11 cellular contexts compared by ENCODE assay signal in genomic region chr11:45896392-45897068, GRCh38. TPM values are rescaled to one million over a fixed set of nuclear protein-coding genes. Genes with fewer than 3 reads are reported as not detected.
A peak's percentile ranks its signal among the peaks of the same experiment; 100 is the strongest.
DNase-seq lines count a peak whose midpoint lies in the region; ATAC-seq and TF ChIP-seq lines count a peak whose summit lies in the region.
"Had no signal": no experiment of that assay in that cellular context is flagged by ENCODE, and none has a peak within 500 bp of the region (broad histone marks: within the 10 kb centered on the region; RNA-seq: fewer than 3 reads in every experiment).

No MANE protein-coding gene starts in this region.

- no peaks in the 10 kb centered on the region for H3K36me3 ChIP-seq in DND-41 (ENCODE audit: insufficient read depth, low read length)
- H3K36me3 ChIP-seq in SK-N-SH (replicated peaks in 1 of 2; ENCODE audit: control insufficient read depth in 1 of 2, insufficient read depth in 2 of 2, low read length in 1 of 2), result no peaks in the 10 kb centered on the region
- H3K36me3 ChIP-seq: lower lobe of right lung had no signal

- no peak overlapping the region for H3K9ac ChIP-seq in DND-41 (ENCODE audit: low read depth, low read length)
- no peak overlapping the region for H3K9ac ChIP-seq in SK-N-SH

- 0 out of 2 replicates have a peak, but pooled peaks have one; percentile 6 for TF ChIP-seq RAD21 in SK-N-SH (IDR thresholded peaks at IDR 0.05; ENCODE audit: low read length)

- ATAC-seq in DND-41 (ENCODE audit: insufficient read depth, low read depth), result 0 out of 3 replicates have a peak, but pooled peaks have one; percentile 4
- no peak for ATAC-seq in GM21619 (IDR thresholded peaks at IDR 0.05; ENCODE audit: unreplicated experiment)
- no peak for ATAC-seq in activated T-helper 17 cell treated with anti-CD3 and anti-CD28 coated beads, Interleukin-2, amount 50 U/mL, for 72 hours (replicated peaks)
- ATAC-seq: lower lobe of right lung had no signal

- peaks cover 9% of the 10 kb centered on the region for H3K27me3 Mint-ChIP-seq in nephron (ENCODE audit: low read depth)
- peaks cover 24% of the 10 kb centered on the region for H3K27me3 Mint-ChIP-seq in activated T-helper 17 cell treated with anti-CD3 and anti-CD28 coated beads, Interleukin-2, amount 50 U/mL, for 72 hours

- peaks cover 5% of the 10 kb centered on the region; the same call in 1 of the 2 replicates for H4K20me1 ChIP-seq in DND-41 (ENCODE audit: insufficient read depth, low read length)
- H4K20me1 ChIP-seq in SK-N-SH (ENCODE audit: insufficient read depth), result peaks cover 8% of the 10 kb centered on the region; the same call in 1 of the 2 replicates

- H3F3A ChIP-seq in SK-N-SH (replicated peaks; ENCODE audit: insufficient read depth), result no peaks in the 10 kb centered on the region

- H3K27me3 ChIP-seq in DND-41 (ENCODE audit: insufficient read depth, low read length, poor library complexity) (no peaks in the 10 kb centered on the region), SK-N-SH (ENCODE audit: insufficient read depth) (no peaks in the 10 kb centered on the region)

- peak overlapping the region in 2 of 3 experiments; percentile 30 to 50 for H3K4me3 Mint-ChIP-seq in nephron
- no peak overlapping the region for H3K4me3 Mint-ChIP-seq in activated T-helper 17 cell treated with anti-CD3 and anti-CD28 coated beads, Interleukin-2, amount 50 U/mL, for 72 hours
- H3K4me3 Mint-ChIP-seq: CD8-positive, alpha-beta memory T cell had no signal

- no peak for TF ChIP-seq EP300 in SK-N-SH (IDR thresholded peaks at IDR 0.05; ENCODE audit: borderline replicate concordance in 1 of 2, low read depth in 1 of 2, low read length in 1 of 2)

- H3K9me3 ChIP-seq in DND-41 (ENCODE audit: insufficient read depth, low read length, severe bottlenecking), result no peaks in the 10 kb centered on the region
- no peaks in the 10 kb centered on the region for H3K9me3 ChIP-seq in SK-N-SH
- H3K9me3 ChIP-seq: lower lobe of right lung had no signal

- no peaks in the 10 kb centered on the region for H3K36me3 Mint-ChIP-seq in nephron (ENCODE audit: low read depth)
- H3K36me3 Mint-ChIP-seq in activated T-helper 17 cell treated with anti-CD3 and anti-CD28 coated beads, Interleukin-2, amount 50 U/mL, for 72 hours (ENCODE audit: low read depth), result no peaks in the 10 kb centered on the region

- no peak overlapping the region for H2AFZ ChIP-seq in DND-41 (ENCODE audit: low read depth, low read length)
- no peak overlapping the region for H2AFZ ChIP-seq in SK-N-SH (ENCODE audit: low read depth)

- no peaks in the 10 kb centered on the region for H3K9me2 ChIP-seq in SK-N-SH

- H3K27ac ChIP-seq in DND-41 (ENCODE audit: low read length), result no peak overlapping the region
- H3K27ac ChIP-seq in SK-N-SH (ENCODE audit: low read depth in 2 of 2, low read length in 1 of 2), result peak overlapping the region in 1 of 2 experiments; percentile 50; a peak in 2 of 4 replicates
- H3K27ac ChIP-seq: lower lobe of right lung had no signal

- WGBS in SK-N-SH (ENCODE audit: low lambda C conversion rate), result 44% methylated on average over 5 of the region's 22 CpGs

- H3K79me2 ChIP-seq in DND-41 (ENCODE audit: insufficient read depth, low read length), result no peaks in the 10 kb centered on the region
- no peaks in the 10 kb centered on the region for H3K79me2 ChIP-seq in SK-N-SH (ENCODE audit: insufficient read depth)

- DNase-seq in DND-41, result no peak
- peak; percentile 59 for DNase-seq in NCI-H2029 treated with DMSO at 0.1 percent for 48 hours (lab: John Stamatoyannopoulos, UW)
- DNase-seq in SK-N-SH, result peak; percentile 73
- DNase-seq in mucosa of gallbladder (ENCODE audit: low spot score), result no peak
- no peak for DNase-seq in medulla oblongata (ENCODE audit: extremely low spot score)
- DNase-seq: CD8-positive, alpha-beta memory T cell; lower lobe of right lung; SW 1271 had no signal

- peaks cover 33% of the 10 kb centered on the region for H3K4me1 Mint-ChIP-seq in nephron
- H3K4me1 Mint-ChIP-seq in activated T-helper 17 cell treated with anti-CD3 and anti-CD28 coated beads, Interleukin-2, amount 50 U/mL, for 72 hours, result no peaks in the 10 kb centered on the region

- no peak for TF ChIP-seq CTCF in DND-41 (IDR thresholded peaks at IDR 0.05; ENCODE audit: borderline replicate concordance, extremely low read depth, low read length, poor library complexity, severe bottlenecking)
- no peak for TF ChIP-seq CTCF in SK-N-SH (IDR thresholded peaks at IDR 0.05)
- TF ChIP-seq CTCF in nephron (IDR thresholded peaks at IDR 0.05; ENCODE audit: unreplicated experiment in 3 of 3), result no peak

- H3K4me3 ChIP-seq in DND-41 (ENCODE audit: low read depth in 1 of 2, low read length in 2 of 2), result no peak overlapping the region
- H3K4me3 ChIP-seq in SK-N-SH (ENCODE audit: low read depth in 2 of 2, low read length in 1 of 2), result no peak overlapping the region
- H3K4me3 ChIP-seq: lower lobe of right lung had no signal

- no peaks in the 10 kb centered on the region for H3K9me3 Mint-ChIP-seq in nephron
- no peaks in the 10 kb centered on the region for H3K9me3 Mint-ChIP-seq in activated T-helper 17 cell treated with anti-CD3 and anti-CD28 coated beads, Interleukin-2, amount 50 U/mL, for 72 hours
- H3K9me3 Mint-ChIP-seq: CD8-positive, alpha-beta memory T cell had no signal

- H3K27ac Mint-ChIP-seq in nephron, result peak overlapping the region in 1 of 3 experiments; percentile 27
- no peak overlapping the region for H3K27ac Mint-ChIP-seq in activated T-helper 17 cell treated with anti-CD3 and anti-CD28 coated beads, Interleukin-2, amount 50 U/mL, for 72 hours
- H3K27ac Mint-ChIP-seq: CD8-positive, alpha-beta memory T cell had no signal

- H3K4me2 ChIP-seq in DND-41 (ENCODE audit: insufficient read depth, low read length), result no peak overlapping the region
- no peak overlapping the region for H3K4me2 ChIP-seq in SK-N-SH

- H3K4me1 ChIP-seq in DND-41 (ENCODE audit: insufficient read depth, low read length), result no peaks in the 10 kb centered on the region
- H3K4me1 ChIP-seq in SK-N-SH (ENCODE audit: control insufficient read depth in 1 of 2, insufficient read depth in 2 of 2, low read depth in 1 of 2, low read length in 1 of 2), result peaks cover 11 to 43% of the 10 kb centered on the region in 2 experiments; a peak in 2 of 4 replicates

- POLR2A ChIA-PET in SK-N-SH (lab: Yijun Ruan, JAX), result interaction anchor here (1.2 kb wide), 1 partner anchor 16 kb away, joined by 5 read pairs; no protein-coding TSS in a partner anchor

- CTCF ChIA-PET in SK-N-SH (lab: Yijun Ruan, JAX), result interaction anchor here (1.6 to 4.6 kb wide), 4 partner anchors 15 to 110 kb away, joined by 7 to 31 read pairs (median 14); no protein-coding TSS in a partner anchor

TF ChIP-seq in SK-N-SH, 30 proteins besides CTCF, POLR2A, EP300 and RAD21 (continues in another document):
- TF ChIP-seq GABPA (IDR thresholded peaks at IDR 0.05; ENCODE audit: low read depth) (no peak), MXI1 (IDR thresholded peaks at IDR 0.05; ENCODE audit: low read depth, low read length) (0 out of 2 replicates have a peak, but pooled peaks have one; percentile 28), SMC3 (IDR thresholded peaks at IDR 0.05; ENCODE audit: low read depth, low read length) (no peak)

RNA-seq across cellular contexts. Expression of gene FREY1, which starts 10.5 kb away (rescaled TPM):
- 0.30 and 0.49 TPM in 2 replicates for polyA plus RNA-seq in SK-N-SH (2012; rRNA removed)
- 0.14 TPM in 1 of 2 replicates, not detected in the other for polyA plus RNA-seq in SK-N-SH (2012; cell fraction: cytosol; rRNA removed)
- 0.89 and 1.3 TPM in 2 replicates for polyA plus RNA-seq in SK-N-SH (2012; cell fraction: nucleus; rRNA removed)
- not detected for total RNA-seq in mucosa of gallbladder
- total RNA-seq in activated T-helper 17 cell treated with anti-CD3 and anti-CD28 coated beads, Interleukin-2, amount 50 U/mL, for 72 hours, result 1 to 10 TPM; 1.8 to 2.7 TPM

RNA-seq across cellular contexts. Expression of gene MAPK8IP1, which starts 11.1 kb away (rescaled TPM):
- 11.0 and 12.5 TPM in 2 replicates for polyA plus RNA-seq in SK-N-SH (2012; rRNA removed)
- 6.0 and 9.8 TPM in 2 replicates for polyA plus RNA-seq in SK-N-SH (2012; cell fraction: cytosol; rRNA removed)
- 21.1 and 22.5 TPM in 2 replicates for polyA plus RNA-seq in SK-N-SH (2012; cell fraction: nucleus; rRNA removed)
- 16.3 TPM for total RNA-seq in mucosa of gallbladder
- under 1 TPM; 0.65 to 0.93 TPM for total RNA-seq in activated T-helper 17 cell treated with anti-CD3 and anti-CD28 coated beads, Interleukin-2, amount 50 U/mL, for 72 hours

RNA-seq across cellular contexts. Expression of gene PEX16, which starts 21.1 kb away (rescaled TPM):
- 44.1 and 46.4 TPM in 2 replicates for polyA plus RNA-seq in SK-N-SH (2012; rRNA removed)
- 22.0 and 28.1 TPM in 2 replicates for polyA plus RNA-seq in SK-N-SH (2012; cell fraction: cytosol; rRNA removed)
- 92.8 and 94.1 TPM in 2 replicates for polyA plus RNA-seq in SK-N-SH (2012; cell fraction: nucleus; rRNA removed)
- 31.4 TPM for total RNA-seq in mucosa of gallbladder
- 10 to 100 TPM; 27.9 to 45.4 TPM for total RNA-seq in activated T-helper 17 cell treated with anti-CD3 and anti-CD28 coated beads, Interleukin-2, amount 50 U/mL, for 72 hours

RNA-seq across cellular contexts. Expression of gene LARGE2, which starts 25.9 kb away (rescaled TPM):
- polyA plus RNA-seq in SK-N-SH (2012; rRNA removed), result 1.4 and 2.4 TPM in 2 replicates
- 0.94 and 1.6 TPM in 2 replicates for polyA plus RNA-seq in SK-N-SH (2012; cell fraction: cytosol; rRNA removed)
- polyA plus RNA-seq in SK-N-SH (2012; cell fraction: nucleus; rRNA removed), result 4.6 and 6.3 TPM in 2 replicates
- 2.2 TPM for total RNA-seq in mucosa of gallbladder
- 1 to 10 TPM in 1 of 2 donors, under 1 TPM in 1; 0.80 to 1.8 TPM for total RNA-seq in activated T-helper 17 cell treated with anti-CD3 and anti-CD28 coated beads, Interleukin-2, amount 50 U/mL, for 72 hours

RNA-seq across cellular contexts. Expression of gene CRY2, which starts 49.3 kb away (rescaled TPM):
- polyA plus RNA-seq in SK-N-SH (2012; rRNA removed), result 6.7 and 9.1 TPM in 2 replicates
- 2.8 and 3.7 TPM in 2 replicates for polyA plus RNA-seq in SK-N-SH (2012; cell fraction: cytosol; rRNA removed)
- polyA plus RNA-seq in SK-N-SH (2012; cell fraction: nucleus; rRNA removed), result 28.1 and 30.4 TPM in 2 replicates
- total RNA-seq in mucosa of gallbladder, result 61.9 TPM
- total RNA-seq in activated T-helper 17 cell treated with anti-CD3 and anti-CD28 coated beads, Interleukin-2, amount 50 U/mL, for 72 hours, result 10 to 100 TPM; 12.3 to 25.4 TPM

Comparison
In these comparisons a context has a peak if more than half of its experiments do, and no peak if none do; other contexts are left out.
1. DNase-seq: peak in NCI-H2029 treated with DMSO at 0.1 percent for 48 hours (single experiment) and SK-N-SH (single experiment); none in DND-41 (single experiment), mucosa of gallbladder (single experiment) and medulla oblongata (single experiment).